Comparison of ENCODE assay signal across 4 cellular contexts in genomic region chr5:53985796-53986195, GRCh38.
"Had no signal": no experiment of that assay in that cellular context is flagged by ENCODE, and none has a peak within 500 bp of the region (broad histone marks: within the 10 kb centered on the region; RNA-seq: fewer than 3 reads in every experiment).

No MANE protein-coding gene starts in this region.

- H3K27ac ChIP-seq: HL-60 had no signal

- DNase-seq: IMR-90, KBM-7 had no signal

- H3K4me3 ChIP-seq: K562 had no signal
